21 cellular contexts compared by ENCODE assay signal in genomic region chr3:34146596-34146995, GRCh38.
A peak's percentile ranks its signal among the peaks of the same experiment; 100 is the strongest.
DNase-seq lines count a peak whose midpoint lies in the region; ATAC-seq lines count a peak whose summit lies in the region.
"Had no signal": no experiment of that assay in that cellular context is flagged by ENCODE, and none has a peak within 500 bp of the region (broad histone marks: within the 10 kb centered on the region; RNA-seq: fewer than 3 reads in every experiment).

No MANE protein-coding gene starts in this region.

- intact Hi-C loops in naive thymus-derived CD4-positive, alpha-beta T cell (cut with micrococcal nuclease): no loop called here

- POLR2A ChIA-PET in naive thymus-derived CD4-positive, alpha-beta T cell (lab: Charles Lee): no interaction called here

- no peaks in the 10 kb centered on the region for H3K9me3 ChIP-seq in neuron (ENCODE audit: low read length)
- H3K9me3 ChIP-seq in naive thymus-derived CD4-positive, alpha-beta T cell (ENCODE audit: control insufficient read depth in 2 of 3, low read length in 3 of 3): no peaks in the 10 kb centered on the region
- H3K9me3 ChIP-seq: A549 had no signal

- H3K9me3 Mint-ChIP-seq in naive thymus-derived CD4-positive, alpha-beta T cell: peaks cover 0 to 3% (median 0%) of the 10 kb centered on the region in 11 donors
- H3K9me3 Mint-ChIP-seq in activated T-cell treated with anti-CD3 and anti-CD28 coated beads, Interleukin-2, amount 50 U/mL, for 4 hours: no peaks in the 10 kb centered on the region

- H3K27me3 Mint-ChIP-seq in naive thymus-derived CD4-positive, alpha-beta T cell: peaks cover 0 to 8% (median 0%) of the 10 kb centered on the region in 5 donors
- no peaks in the 10 kb centered on the region for H3K27me3 Mint-ChIP-seq in activated T-cell treated with anti-CD3 and anti-CD28 coated beads, Interleukin-2, amount 50 U/mL, for 4 hours (ENCODE audit: low read depth)

- H3K4me1 ChIP-seq in neuron (ENCODE audit: insufficient read depth, low read length): peaks cover 36% of the 10 kb centered on the region
- H3K4me1 ChIP-seq in naive thymus-derived CD4-positive, alpha-beta T cell (ENCODE audit: control insufficient read depth in 2 of 2, insufficient read depth in 2 of 2, low read length in 2 of 2): no peaks in the 10 kb centered on the region
- H3K4me1 ChIP-seq: A549 had no signal

- no peak overlapping the region for H3K27ac Mint-ChIP-seq in naive thymus-derived CD4-positive, alpha-beta T cell
- H3K27ac Mint-ChIP-seq: CD4-positive, alpha-beta memory T cell had no signal

- DNase-seq in NCI-H82 (lab: John Stamatoyannopoulos, UW): peak; percentile 4
- no peak for DNase-seq in NCI-H82 treated with DMSO at 0.1 percent for 48 hours (lab: John Stamatoyannopoulos, UW; ENCODE audit: unreplicated experiment)
- peak; percentile 56 for DNase-seq in Jurkat, Clone E6-1 (ENCODE audit: low read depth, low spot score)
- peak; percentile 55 for DNase-seq in MV-4-11 (lab: John Stamatoyannopoulos, UW)
- DNase-seq in naive thymus-derived CD4-positive, alpha-beta T cell: no peak
- no peak for DNase-seq in activated T-cell treated with anti-CD3 and anti-CD28 coated beads, Interleukin-2, amount 50 U/mL, for 4 hours
- DNase-seq in activated CD8-positive, alpha-beta memory T cell treated with anti-CD3 and anti-CD28 coated beads for 24 hours: no peak
- DNase-seq: 8988T; ACHN; AML-193; C1 segment of cervical spinal cord; Calu3; CD4-positive, alpha-beta memory T cell; COR-L47; DMS53; DMS79 treated with DMSO at 0.1 percent for 48 hours; GM23248; H9 had no signal

- no peaks in the 10 kb centered on the region for H3K27me3 ChIP-seq in neuron (ENCODE audit: insufficient read depth, low read length)
- no peaks in the 10 kb centered on the region for H3K27me3 ChIP-seq in naive thymus-derived CD4-positive, alpha-beta T cell (ENCODE audit: control insufficient read depth in 2 of 2, insufficient read depth in 2 of 2, low read length in 2 of 2)

- CTCF ChIA-PET in naive thymus-derived CD4-positive, alpha-beta T cell (lab: Charles Lee): no interaction called here

- H3K36me3 Mint-ChIP-seq in naive thymus-derived CD4-positive, alpha-beta T cell: no peaks in the 10 kb centered on the region
- no peaks in the 10 kb centered on the region for H3K36me3 Mint-ChIP-seq in activated T-cell treated with anti-CD3 and anti-CD28 coated beads, Interleukin-2, amount 50 U/mL, for 4 hours (ENCODE audit: insufficient read depth)
- H3K36me3 Mint-ChIP-seq: CD4-positive, alpha-beta memory T cell had no signal

- no peak overlapping the region for H3K4me3 Mint-ChIP-seq in naive thymus-derived CD4-positive, alpha-beta T cell
- H3K4me3 Mint-ChIP-seq in activated T-cell treated with anti-CD3 and anti-CD28 coated beads, Interleukin-2, amount 50 U/mL, for 4 hours: no peak overlapping the region
- H3K4me3 Mint-ChIP-seq: CD4-positive, alpha-beta memory T cell; H9 had no signal

- H3K36me3 ChIP-seq in neuron (ENCODE audit: insufficient read depth, low read length): no peaks in the 10 kb centered on the region
- H3K36me3 ChIP-seq in naive thymus-derived CD4-positive, alpha-beta T cell (ENCODE audit: control insufficient read depth in 2 of 3, insufficient read depth in 3 of 3, low read length in 3 of 3): no peaks in the 10 kb centered on the region

- H3K27ac ChIP-seq in naive thymus-derived CD4-positive, alpha-beta T cell (ENCODE audit: low read depth, low read length): no peak overlapping the region
- H3K27ac ChIP-seq: A549, GM23248 had no signal

- no peak for ATAC-seq in naive thymus-derived CD4-positive, alpha-beta T cell
- no peak for ATAC-seq in activated T-cell treated with anti-CD3 and anti-CD28 coated beads, Interleukin-2, amount 50 U/mL, for 4 hours
- ATAC-seq: A549, HCT116 had no signal

- no peak overlapping the region for H3K4me3 ChIP-seq in Jurkat, Clone E6-1 (ENCODE audit: low read length)
- no peak overlapping the region for H3K4me3 ChIP-seq in neuron (ENCODE audit: low read length)
- no peak overlapping the region for H3K4me3 ChIP-seq in naive thymus-derived CD4-positive, alpha-beta T cell (ENCODE audit: low read length)
- H3K4me3 ChIP-seq: A549, GM23248 had no signal

- H2AFZ ChIP-seq in neuron (ENCODE audit: low read depth, low read length): peak overlapping the region; percentile 8
- H2AFZ ChIP-seq: GM23248 had no signal

- no peaks in the 10 kb centered on the region for H3K4me1 Mint-ChIP-seq in naive thymus-derived CD4-positive, alpha-beta T cell
- no peaks in the 10 kb centered on the region for H3K4me1 Mint-ChIP-seq in activated T-cell treated with anti-CD3 and anti-CD28 coated beads, Interleukin-2, amount 50 U/mL, for 4 hours (ENCODE audit: low read depth)
- H3K4me1 Mint-ChIP-seq: CD4-positive, alpha-beta memory T cell had no signal

Comparison
In these comparisons a context has a peak if more than half of its experiments do, and no peak if none do; other contexts are left out.
1. DNase-seq: peak in NCI-H82 (single experiment), Jurkat, Clone E6-1 (single experiment) and MV-4-11 (single experiment); none in NCI-H82 treated with DMSO at 0.1 percent for 48 hours (single experiment), naive thymus-derived CD4-positive, alpha-beta T cell (0 of 9), activated T-cell treated with anti-CD3 and anti-CD28 coated beads, Interleukin-2, amount 50 U/mL, for 4 hours (single experiment) and activated CD8-positive, alpha-beta memory T cell treated with anti-CD3 and anti-CD28 coated beads for 24 hours (single experiment).